10 cellular contexts compared by ENCODE assay signal in genomic region chr1:206700445-206701036, GRCh38. TPM values are rescaled to one million over a fixed set of nuclear protein-coding genes. Genes with fewer than 3 reads are reported as not detected.
DNase-seq lines count a peak whose midpoint lies in the region; ATAC-seq and TF ChIP-seq lines count a peak whose summit lies in the region.
"Had no signal": no experiment of that assay in that cellular context is flagged by ENCODE, and none has a peak within 500 bp of the region (broad histone marks: within the 10 kb centered on the region; RNA-seq: fewer than 3 reads in every experiment).

No MANE protein-coding gene starts in this region.

- H3K9me3 ChIP-seq in mammary epithelial cell (replicated peaks; ENCODE audit: insufficient read depth, low read length) (no peaks in the 10 kb centered on the region), right cardiac atrium (ENCODE audit: control insufficient read depth, low read length) (no peaks in the 10 kb centered on the region), upper lobe of left lung (no peaks in the 10 kb centered on the region)

- H3K9me3 Mint-ChIP-seq in MCF 10A (ENCODE audit: unreplicated experiment) (no peaks in the 10 kb centered on the region), T-cell (no peaks in the 10 kb centered on the region)

- no peak overlapping the region for H2AFZ ChIP-seq in mammary epithelial cell (ENCODE audit: low read depth, low read length)

- WGBS in mammary epithelial cell (ENCODE audit: low coverage, missing lambda C conversion rate), result 64% methylated on average over 2 of the region's 2 CpGs
- 28% methylated on average over 2 of the region's 2 CpGs for WGBS in right cardiac atrium
- 53 to 57% methylated on average over 2 of the region's 2 CpGs for WGBS in upper lobe of left lung, 2 donors

- in situ Hi-C loops in mammary epithelial cell (cut with MboI; ENCODE audit: low sequenced_read_pairs in 2 of 2), result no loop called here

- H3K27me3 ChIP-seq in mammary epithelial cell (ENCODE audit: insufficient read depth, low read length) (no peaks in the 10 kb centered on the region), right cardiac atrium (ENCODE audit: control insufficient read depth, insufficient read depth) (no peaks in the 10 kb centered on the region), upper lobe of left lung (no peaks in the 10 kb centered on the region)

- intact Hi-C loops in MCF 10A (cut with micrococcal nuclease) (no loop called here), mammary epithelial cell (cut with micrococcal nuclease) (no loop called here), right cardiac atrium (cut with DNase I) (no loop called here)

- H3K36me3 Mint-ChIP-seq in MCF 10A (ENCODE audit: insufficient read depth, unreplicated experiment), result peaks cover 15% of the 10 kb centered on the region
- H3K36me3 Mint-ChIP-seq in T-cell, result peaks cover 31% of the 10 kb centered on the region

- no peak overlapping the region for H3K4me2 ChIP-seq in mammary epithelial cell (ENCODE audit: insufficient read depth, low read depth, low read length)

- peaks cover 99% of the 10 kb centered on the region for H3K79me2 ChIP-seq in mammary epithelial cell (ENCODE audit: insufficient read depth, low read length)

- H3K27ac ChIP-seq in mammary epithelial cell (ENCODE audit: insufficient read depth, low read depth, low read length), result no peak overlapping the region
- peak overlapping the region; percentile 73 for H3K27ac ChIP-seq in right cardiac atrium (ENCODE audit: low read length)
- peak overlapping the region in 3 of 4 donors; percentile 45 to 77 (median 72) for H3K27ac ChIP-seq in upper lobe of left lung

- POLR2A ChIA-PET in MCF 10A (lab: Yijun Ruan, JAX), result interaction anchor here (0.5 to 16.1 kb wide), 16 partner anchors 12 to 331 kb away, joined by 3 to 229 read pairs (median 3); partner anchors contain the start of genes C1orf116, DYRK3, EIF2D and MAPKAPK2
- POLR2A ChIA-PET in T-cell (lab: Charles Lee), result interaction anchor here in 1 of 2 donors (1.3 kb wide), 1 partner anchor 9 kb away, joined by 6 read pairs; no protein-coding TSS in a partner anchor

- H3K4me3 Mint-ChIP-seq in MCF 10A (ENCODE audit: unreplicated experiment) (no peak overlapping the region), T-cell (no peak overlapping the region)

- peaks cover 57% of the 10 kb centered on the region for H3K4me1 Mint-ChIP-seq in MCF 10A (ENCODE audit: insufficient read depth, unreplicated experiment)
- H3K4me1 Mint-ChIP-seq in T-cell, result peaks cover 90 to 93% (median 93%) of the 10 kb centered on the region in 3 donors

- H3K27me3 Mint-ChIP-seq in MCF 10A (ENCODE audit: insufficient read depth, unreplicated experiment), result no peaks in the 10 kb centered on the region
- H3K27me3 Mint-ChIP-seq in T-cell, result no peaks in the 10 kb centered on the region

- CTCF ChIA-PET in MCF 10A (lab: Yijun Ruan, JAX), result interaction anchor here (0.6 to 4.5 kb wide), 20 partner anchors 9 to 281 kb away, joined by 3 to 36 read pairs (median 4); partner anchors contain the start of gene DYRK3
- CTCF ChIA-PET in mammary epithelial cell (lab: Charles Lee; ENCODE audit: low non-redundant PET), result no interaction called here
- CTCF ChIA-PET in T-cell (lab: Charles Lee), result interaction anchor here in 1 of 2 donors (0.6 to 1.7 kb wide), 2 partner anchors 9 to 24 kb away, joined by 3 to 9 read pairs; no protein-coding TSS in a partner anchor

- peaks cover 7% of the 10 kb centered on the region for H3K4me1 ChIP-seq in mammary epithelial cell (ENCODE audit: insufficient read depth, low read length)
- H3K4me1 ChIP-seq in right cardiac atrium (ENCODE audit: control insufficient read depth, insufficient read depth, low read length), result peaks cover 61% of the 10 kb centered on the region
- peaks cover 61 to 85% (median 69%) of the 10 kb centered on the region in 4 donors for H3K4me1 ChIP-seq in upper lobe of left lung

- no peaks in the 10 kb centered on the region for H4K20me1 ChIP-seq in mammary epithelial cell (ENCODE audit: insufficient read depth, low read length)

- H3K4me3 ChIP-seq in mammary epithelial cell (replicated peaks in 1 of 3; ENCODE audit: insufficient read depth in 1 of 3, low read depth in 2 of 3, low read length in 3 of 3), result no peak overlapping the region
- no peak overlapping the region for H3K4me3 ChIP-seq in right cardiac atrium (ENCODE audit: low read length)
- H3K4me3 ChIP-seq in upper lobe of left lung, result no peak overlapping the region

- TF ChIP-seq EP300 in upper lobe of left lung (IDR thresholded peaks at IDR 0.05), result no peak

- H3K36me3 ChIP-seq in mammary epithelial cell (ENCODE audit: insufficient read depth, low read length) (no peaks in the 10 kb centered on the region), upper lobe of left lung (no peaks in the 10 kb centered on the region)

- dilution Hi-C loops in mammary epithelial cell (cut with HindIII; ENCODE audit: low sequenced_read_pairs), result no loop called here

- H3K27ac Mint-ChIP-seq in MCF 10A (ENCODE audit: low read depth, unreplicated experiment) (peak overlapping the region; percentile 80), T-cell (peak overlapping the region; percentile 37 to 40)

- BruUV-seq in MCF 10A (replicated peaks; lab: Mats Ljungman, UMichigan) (no TSS peak), mammary epithelial cell (replicated peaks; lab: Mats Ljungman, UMichigan) (no TSS peak)

- no peak overlapping the region for H3K9ac ChIP-seq in mammary epithelial cell (ENCODE audit: insufficient read depth, low read length)

- DNase-seq in MCF 10A (ENCODE audit: unreplicated experiment) (peak; percentile 81), mammary epithelial cell (no peak), T-cell (no peak), right cardiac atrium (no peak), upper lobe of left lung (no peak), NOMO-1 treated with DMSO at 0.1 percent for 48 hours (lab: John Stamatoyannopoulos, UW; ENCODE audit: unreplicated experiment) (no peak), glomerular visceral epithelial cell (ENCODE audit: extremely low spot score) (no peak), T-helper 9 cell (no peak)
- DNase-seq: KG1; stimulated activated CD4-positive, alpha-beta T cell treated with anti-CD3 and anti-CD28 coated beads, Interleukin-2, amount 100 ng/mL, for 48 hours had no signal

- no peak for TF ChIP-seq POLR2A in upper lobe of left lung (IDR thresholded peaks at IDR 0.05)

- ATAC-seq in T-cell (replicated peaks in 1 of 4), result no peak
- ATAC-seq in right cardiac atrium, result peak in 1 of 2 donors; percentile 18
- no peak for ATAC-seq in upper lobe of left lung (ENCODE audit: low FRiP score in 2 of 2)

- TF ChIP-seq CTCF in MCF 10A (IDR thresholded peaks at IDR 0.05; ENCODE audit: unreplicated experiment), result no peak
- TF ChIP-seq CTCF in mammary epithelial cell (conservative IDR thresholded peaks at IDR 0.05 in 1 of 2, IDR thresholded peaks at IDR 0.05 in 1 of 2; ENCODE audit: extremely low read depth in 1 of 2, insufficient read depth in 1 of 2, low read depth in 1 of 2, low read length in 2 of 2), result no peak
- TF ChIP-seq CTCF in upper lobe of left lung (IDR thresholded peaks at IDR 0.05), result no peak

RNA-seq across cellular contexts. Expression of gene MAPKAPK2, which starts 15.8 kb away (rescaled TPM):
- 142 and 178 TPM in 2 replicates for total RNA-seq in MCF 10A (2022)
- 10 to 100 TPM; 44.2 to 77.5 TPM for total RNA-seq in mammary epithelial cell
- polyA plus RNA-seq in mammary epithelial cell, result 57.4 TPM
- polyA minus RNA-seq in mammary epithelial cell, result 69.6 TPM
- total RNA-seq in T-cell, result 100 to 1,000 TPM in 1 of 5 donors, 10 to 100 TPM in 4; 64.3 to 117 (median 78.4) TPM
- total RNA-seq in right cardiac atrium, result 100 to 1,000 TPM; 192 to 221 (median 216) TPM
- polyA plus RNA-seq in right cardiac atrium, result 129 TPM
- 100 to 1,000 TPM in 2 of 6 donors, 10 to 100 TPM in 4; 64.8 to 135 (median 84.3) TPM for total RNA-seq in upper lobe of left lung
